Comparison of ENCODE assay signal across 9 cellular contexts in genomic region chrX:140712413-140713173, GRCh38. TPM values are rescaled to one million over a fixed set of nuclear protein-coding genes. Genes with fewer than 3 reads are reported as not detected.
DNase-seq lines count a peak whose midpoint lies in the region; ATAC-seq and TF ChIP-seq lines count a peak whose summit lies in the region.
"Had no signal": no experiment of that assay in that cellular context is flagged by ENCODE, and none has a peak within 500 bp of the region (broad histone marks: within the 10 kb centered on the region; RNA-seq: fewer than 3 reads in every experiment).

No MANE protein-coding gene starts in this region.

- H3K4me1 ChIP-seq in adipocyte (ENCODE audit: control insufficient read depth, insufficient read depth, low read length) = no peaks in the 10 kb centered on the region
- H3K4me1 ChIP-seq in sigmoid colon = no peaks in the 10 kb centered on the region

- TF ChIP-seq EP300 in sigmoid colon (IDR thresholded peaks at IDR 0.05) = no peak

- no peaks in the 10 kb centered on the region for H3K36me3 ChIP-seq in adipocyte (ENCODE audit: control insufficient read depth, insufficient read depth, low read length, severe bottlenecking)
- H3K36me3 ChIP-seq in sigmoid colon = no peaks in the 10 kb centered on the region

- H3K4me3 ChIP-seq in adipocyte (ENCODE audit: low read length) = peak overlapping the region; percentile 65
- H3K4me3 ChIP-seq in sigmoid colon = peak overlapping the region; percentile 10 to 39 (median 36)

- no peak for TF ChIP-seq CTCF in sigmoid colon (IDR thresholded peaks at IDR 0.05)

- H3K9me3 ChIP-seq in adipocyte (ENCODE audit: control insufficient read depth, low read length) (no peaks in the 10 kb centered on the region), sigmoid colon (no peaks in the 10 kb centered on the region)

- 3 to 5% methylated on average over 16 of the region's 16 CpGs for WGBS in sigmoid colon, 2 donors

- ATAC-seq in GM18511 (IDR thresholded peaks at IDR 0.05; ENCODE audit: unreplicated experiment) = peak; percentile 72
- ATAC-seq in HG03159 (IDR thresholded peaks at IDR 0.05; ENCODE audit: unreplicated experiment) = no peak
- ATAC-seq in GM21381 (IDR thresholded peaks at IDR 0.05; ENCODE audit: unreplicated experiment) = no peak

- DNase-seq in Kasumi-1 (lab: John Stamatoyannopoulos, UW) = peak; percentile 60 to 61
- DNase-seq in adipocyte (ENCODE audit: low read depth) = peak; percentile 54
- peak in 50 of 51 donors; percentile 0 to 74 (median 46) for DNase-seq in hypothalamus (lab: John Stamatoyannopoulos, UW)
- peak; percentile 67 for DNase-seq in sigmoid colon
- no peak for DNase-seq in SIG-M5 treated with dmso at 0.1 percent for 504 hours (lab: John Stamatoyannopoulos, UW; ENCODE audit: unreplicated experiment)
- DNase-seq: naive B cell had no signal

- peaks cover 19% of the 10 kb centered on the region for H3K27me3 ChIP-seq in adipocyte (replicated peaks; ENCODE audit: control insufficient read depth, insufficient read depth, low read length)
- H3K27me3 ChIP-seq in sigmoid colon = no peaks in the 10 kb centered on the region

- intact Hi-C loops in sigmoid colon (cut with DNase I) = no loop called here

- H3K27ac ChIP-seq in sigmoid colon = peak overlapping the region; percentile 11 to 62 (median 54)

- no peak overlapping the region for H3K9ac ChIP-seq in adipocyte (ENCODE audit: low read length)

- no peak for TF ChIP-seq POLR2A in sigmoid colon (IDR thresholded peaks at IDR 0.05)

RNA-seq across cellular contexts. Expression of gene LINC00632, which starts 3.0 kb away (rescaled TPM):
- total RNA-seq in sigmoid colon = 100 to 1,000 TPM in 1 of 4 donors, 10 to 100 TPM in 3; 15.9 to 105 (median 61.7) TPM
- 1 to 10 TPM in 2 of 3 donors, not detected in 1; 1.8 to 8.0 TPM for polyA plus RNA-seq in sigmoid colon
